15 cellular contexts compared by ENCODE assay signal in the genomic region with DNA sequence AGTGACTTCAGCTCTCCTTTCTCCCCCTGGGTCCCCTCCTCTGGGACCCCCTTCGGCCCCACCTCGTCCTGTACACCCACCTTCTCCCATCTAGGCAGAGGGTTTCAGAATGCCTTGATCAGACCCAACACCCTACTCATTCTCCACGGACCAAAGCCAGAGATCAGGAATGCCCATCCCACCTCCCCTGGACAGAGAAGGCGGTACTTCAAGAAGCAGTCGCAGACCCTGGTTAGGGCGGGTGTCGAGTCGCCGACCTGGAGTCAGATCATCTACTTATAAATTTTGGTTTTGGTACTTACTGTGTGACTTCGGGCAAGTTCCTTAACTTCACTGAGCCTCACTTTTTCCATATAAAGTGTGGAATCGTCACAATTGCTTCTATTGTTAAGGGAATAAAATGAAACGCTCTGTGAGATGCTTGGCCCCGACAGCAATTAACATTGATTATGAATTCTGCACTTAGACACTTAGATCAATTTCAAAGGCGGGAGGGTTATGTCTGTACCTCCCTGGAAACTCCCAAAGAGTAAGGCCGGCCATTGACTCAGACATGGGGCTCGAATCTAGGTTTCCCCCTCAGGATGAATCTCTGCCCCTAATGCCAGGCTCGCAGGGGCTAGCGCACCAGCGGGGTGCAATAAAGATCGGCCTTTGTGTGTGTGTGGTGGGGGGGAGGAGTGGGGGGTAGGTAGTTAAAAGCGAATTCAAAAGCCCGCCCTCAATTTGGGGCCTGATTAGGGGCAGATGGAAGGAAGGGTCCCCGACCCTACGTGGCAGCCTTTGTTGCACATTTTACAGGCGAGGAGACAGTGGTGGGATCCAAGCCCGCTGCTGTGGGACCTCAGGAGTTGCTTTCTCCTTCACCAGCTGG. TPM values are rescaled to one million over a fixed set of nuclear protein-coding genes. Genes with fewer than 3 reads are reported as not detected.
DNase-seq lines count a peak whose midpoint lies in the region; ATAC-seq, FAIRE-seq and TF ChIP-seq lines count a peak whose summit lies in the region.
"Had no signal": no experiment of that assay in that cellular context is flagged by ENCODE, and none has a peak within 500 bp of the region (broad histone marks: within the 10 kb centered on the region; RNA-seq: fewer than 3 reads in every experiment).

No MANE protein-coding gene starts in this region.

- peak overlapping the region; percentile 60 for H3K27ac Mint-ChIP-seq in activated CD4-positive, alpha-beta T cell treated with anti-CD3 and anti-CD28 coated beads, Interleukin-2, amount 10 ng/mL, durations not matched to agents 7 days and 5 days
- H3K27ac Mint-ChIP-seq in activated CD4-positive, alpha-beta T cell treated with anti-CD3 and anti-CD28 coated beads for 36 hours = no peak overlapping the region
- H3K27ac Mint-ChIP-seq in WTC11 = no peak overlapping the region
- H3K27ac Mint-ChIP-seq in activated T-helper 17 cell treated with anti-CD3 and anti-CD28 coated beads, Interleukin-2, amount 50 U/mL, for 72 hours = no peak overlapping the region

- no peak overlapping the region for H3K4me2 ChIP-seq in trophoblast cell (ENCODE audit: low read length)
- H3K4me2 ChIP-seq: PC-9 had no signal

- H3K27ac ChIP-seq in kidney (ENCODE audit: low read depth in 2 of 2, low read length in 2 of 2) (no peak overlapping the region), trophoblast cell (ENCODE audit: low read depth, low read length) (no peak overlapping the region)
- H3K27ac ChIP-seq: C4-2B, PC-9 had no signal

- H3K23ac ChIP-seq in trophoblast cell (ENCODE audit: low read length) = no peak overlapping the region

- H3K9me3 Mint-ChIP-seq in activated CD4-positive, alpha-beta T cell treated with anti-CD3 and anti-CD28 coated beads, Interleukin-2, amount 10 ng/mL, durations not matched to agents 7 days and 5 days = no peaks in the 10 kb centered on the region
- H3K9me3 Mint-ChIP-seq in activated CD4-positive, alpha-beta T cell treated with anti-CD3 and anti-CD28 coated beads for 36 hours (ENCODE audit: low read depth) = no peaks in the 10 kb centered on the region
- no peaks in the 10 kb centered on the region for H3K9me3 Mint-ChIP-seq in WTC11
- H3K9me3 Mint-ChIP-seq in activated T-helper 17 cell treated with anti-CD3 and anti-CD28 coated beads, Interleukin-2, amount 50 U/mL, for 72 hours = no peaks in the 10 kb centered on the region

- WGBS in trophoblast cell (ENCODE audit: extremely low coverage, insufficient coverage, insufficient read length) = no CpG with 5 or more reads among the region's 26 CpGs

- H2BK5ac ChIP-seq in trophoblast cell (ENCODE audit: low read depth, low read length, poor library complexity) = no peak overlapping the region

- peaks cover 77% of the 10 kb centered on the region for H3K27me3 Mint-ChIP-seq in activated CD4-positive, alpha-beta T cell treated with anti-CD3 and anti-CD28 coated beads, Interleukin-2, amount 10 ng/mL, durations not matched to agents 7 days and 5 days
- peaks cover 68% of the 10 kb centered on the region for H3K27me3 Mint-ChIP-seq in activated CD4-positive, alpha-beta T cell treated with anti-CD3 and anti-CD28 coated beads for 36 hours
- H3K27me3 Mint-ChIP-seq in WTC11 (ENCODE audit: low read depth) = no peaks in the 10 kb centered on the region; the same call in 1 of the 2 replicates
- H3K27me3 Mint-ChIP-seq in activated T-helper 17 cell treated with anti-CD3 and anti-CD28 coated beads, Interleukin-2, amount 50 U/mL, for 72 hours = peaks cover 65% of the 10 kb centered on the region

- H3K18ac ChIP-seq in trophoblast cell (ENCODE audit: low read length) = no peak overlapping the region

- peaks cover 60% of the 10 kb centered on the region for H3K27me3 ChIP-seq in trophoblast cell (ENCODE audit: insufficient read depth, low read length)

- H3K79me1 ChIP-seq in trophoblast cell (ENCODE audit: low read length) = peaks cover 25% of the 10 kb centered on the region

- peak overlapping the region; percentile 60 for H4K91ac ChIP-seq in trophoblast cell (ENCODE audit: low read depth, low read length)

- no peak for TF ChIP-seq CTCF in WTC11 (IDR thresholded peaks at IDR 0.05)
- TF ChIP-seq CTCF in kidney (IDR thresholded peaks at IDR 0.05; ENCODE audit: borderline replicate concordance, extremely low read depth, insufficient read depth) = no peak

- H3K4me1 Mint-ChIP-seq in activated CD4-positive, alpha-beta T cell treated with anti-CD3 and anti-CD28 coated beads, Interleukin-2, amount 10 ng/mL, durations not matched to agents 7 days and 5 days = peaks cover 10% of the 10 kb centered on the region
- peaks cover 17% of the 10 kb centered on the region for H3K4me1 Mint-ChIP-seq in activated CD4-positive, alpha-beta T cell treated with anti-CD3 and anti-CD28 coated beads for 36 hours
- peaks cover 55% of the 10 kb centered on the region for H3K4me1 Mint-ChIP-seq in WTC11
- H3K4me1 Mint-ChIP-seq in activated T-helper 17 cell treated with anti-CD3 and anti-CD28 coated beads, Interleukin-2, amount 50 U/mL, for 72 hours = peaks cover 8% of the 10 kb centered on the region

- intact Hi-C loops in activated CD4-positive, alpha-beta T cell treated with anti-CD3 and anti-CD28 coated beads for 36 hours (cut with DNase I, micrococcal nuclease) = loop anchor here (1.0 to 10.0 kb wide), 3 partner anchors 12 to 484 kb away; partner anchors contain the start of gene NSG1 (in 1 of the 2)
- intact Hi-C loops in kidney (cut with DNase I) = no loop called here

- CTCF ChIA-PET in activated CD4-positive, alpha-beta T cell treated with anti-CD3 and anti-CD28 coated beads, Interleukin-2, amount 10 ng/mL, durations not matched to agents 7 days and 5 days (lab: Charles Lee) = no interaction called here
- CTCF ChIA-PET in activated CD4-positive, alpha-beta T cell treated with anti-CD3 and anti-CD28 coated beads for 36 hours (lab: Charles Lee) = no interaction called here
- CTCF ChIA-PET in WTC11 (lab: Charles Lee) = interaction anchor here (0.6 kb wide), 1 partner anchor 191 kb away, joined by 3 read pairs; no protein-coding TSS in a partner anchor

- POLR2A ChIA-PET in activated CD4-positive, alpha-beta T cell treated with anti-CD3 and anti-CD28 coated beads, Interleukin-2, amount 10 ng/mL, durations not matched to agents 7 days and 5 days (lab: Charles Lee) = no interaction called here
- POLR2A ChIA-PET in activated CD4-positive, alpha-beta T cell treated with anti-CD3 and anti-CD28 coated beads for 36 hours (lab: Charles Lee) = no interaction called here
- POLR2A ChIA-PET in WTC11 (lab: Charles Lee) = no interaction called here

- H2AK5ac ChIP-seq in trophoblast cell (ENCODE audit: low read length) = no peak overlapping the region

- H4K8ac ChIP-seq in trophoblast cell (ENCODE audit: low read depth, low read length) = peak overlapping the region; percentile 37

- H3K4ac ChIP-seq in trophoblast cell (ENCODE audit: low read depth, low read length) = no peak overlapping the region

- no peaks in the 10 kb centered on the region for H3K36me3 ChIP-seq in kidney (ENCODE audit: control insufficient read depth in 1 of 2, insufficient read depth in 2 of 2, low read length in 2 of 2)
- no peaks in the 10 kb centered on the region for H3K36me3 ChIP-seq in trophoblast cell (ENCODE audit: control insufficient read depth in 1 of 2, insufficient read depth in 2 of 2, low read length in 2 of 2)

- no peak for FAIRE-seq in kidney (lab: Jason Lieb, UNC)
- FAIRE-seq: A204.1, GM12878 had no signal

- H3K4me3 Mint-ChIP-seq in activated CD4-positive, alpha-beta T cell treated with anti-CD3 and anti-CD28 coated beads, Interleukin-2, amount 10 ng/mL, durations not matched to agents 7 days and 5 days = no peak overlapping the region
- H3K4me3 Mint-ChIP-seq in activated CD4-positive, alpha-beta T cell treated with anti-CD3 and anti-CD28 coated beads for 36 hours = no peak overlapping the region
- 0 out of 2 replicates have a peak overlapping the region, but pooled peaks have one; percentile 29 for H3K4me3 Mint-ChIP-seq in WTC11
- H3K4me3 Mint-ChIP-seq in activated T-helper 17 cell treated with anti-CD3 and anti-CD28 coated beads, Interleukin-2, amount 50 U/mL, for 72 hours = no peak overlapping the region

- H2AFZ ChIP-seq in trophoblast cell (ENCODE audit: insufficient read depth, low read length, poor library complexity) = no peak overlapping the region
- H2AFZ ChIP-seq: PC-9 had no signal

- ATAC-seq in activated CD4-positive, alpha-beta T cell treated with anti-CD3 and anti-CD28 coated beads for 36 hours = no peak
- ATAC-seq in WTC11 = no peak
- no peak for ATAC-seq in activated T-helper 17 cell treated with anti-CD3 and anti-CD28 coated beads, Interleukin-2, amount 50 U/mL, for 72 hours (replicated peaks)
- ATAC-seq: GM12878 had no signal

- H3K9me3 ChIP-seq in kidney (ENCODE audit: control insufficient read depth in 1 of 2, low read length in 2 of 2) = peaks cover 0 to 2% of the 10 kb centered on the region in 2 donors
- no peaks in the 10 kb centered on the region for H3K9me3 ChIP-seq in trophoblast cell (ENCODE audit: insufficient read depth, low read depth, low read length)
- H3K9me3 ChIP-seq: Caco-2 had no signal

- no peaks in the 10 kb centered on the region for H3K36me3 Mint-ChIP-seq in activated CD4-positive, alpha-beta T cell treated with anti-CD3 and anti-CD28 coated beads, Interleukin-2, amount 10 ng/mL, durations not matched to agents 7 days and 5 days (ENCODE audit: low read depth)
- no peaks in the 10 kb centered on the region for H3K36me3 Mint-ChIP-seq in activated CD4-positive, alpha-beta T cell treated with anti-CD3 and anti-CD28 coated beads for 36 hours (ENCODE audit: low read depth)
- peaks cover 5% of the 10 kb centered on the region for H3K36me3 Mint-ChIP-seq in WTC11
- peaks cover 9% of the 10 kb centered on the region for H3K36me3 Mint-ChIP-seq in activated T-helper 17 cell treated with anti-CD3 and anti-CD28 coated beads, Interleukin-2, amount 50 U/mL, for 72 hours (ENCODE audit: low read depth)

- peak overlapping the region; percentile 44 for H2BK120ac ChIP-seq in trophoblast cell (ENCODE audit: insufficient read depth, low read length, poor library complexity)

- no peak for DNase-seq in activated CD4-positive, alpha-beta T cell treated with anti-CD3 and anti-CD28 coated beads, Interleukin-2, amount 10 ng/mL, durations not matched to agents 7 days and 5 days
- no peak for DNase-seq in activated CD4-positive, alpha-beta T cell treated with anti-CD3 and anti-CD28 coated beads for 36 hours
- DNase-seq in WTC11 (ENCODE audit: low spot score) (no peak), kidney (peak; percentile 22), trophoblast cell (no peak), NCI-H1105 (lab: John Stamatoyannopoulos, UW) (no peak)
- no peak for DNase-seq in activated naive CD4-positive, alpha-beta T cell treated with Interleukin-2 at 50 U/mL for 16 hours
- DNase-seq: Caco-2, NCI-H1436 treated with DMSO at 0.1 percent for 48 hours, NCI-H345, PC-9 had no signal

- no peak overlapping the region for H3K4me3 ChIP-seq in kidney (ENCODE audit: low read length in 2 of 2)
- no peak overlapping the region for H3K4me3 ChIP-seq in trophoblast cell (ENCODE audit: low read depth, low read length)
- H3K4me3 ChIP-seq: GM12878, PC-9 had no signal

- no peaks in the 10 kb centered on the region for H3K79me2 ChIP-seq in trophoblast cell (ENCODE audit: control insufficient read depth, insufficient read depth, low read length, poor library complexity)

- H3K4me1 ChIP-seq in kidney (ENCODE audit: control insufficient read depth in 1 of 2, insufficient read depth in 1 of 2, low read depth in 1 of 2, low read length in 2 of 2) = peaks cover 0 to 15% of the 10 kb centered on the region in 2 donors
- peaks cover 33 to 51% of the 10 kb centered on the region in 2 experiments for H3K4me1 ChIP-seq in trophoblast cell (ENCODE audit: control insufficient read depth in 1 of 2, insufficient read depth in 2 of 2, low read length in 2 of 2)
- H3K4me1 ChIP-seq: Caco-2 had no signal

- H3K9ac ChIP-seq in kidney (ENCODE audit: low read length in 2 of 2) (no peak overlapping the region), trophoblast cell (ENCODE audit: low read length) (no peak overlapping the region)

- no peak overlapping the region for H3K14ac ChIP-seq in trophoblast cell (ENCODE audit: low read length)

- H2BK12ac ChIP-seq in trophoblast cell (ENCODE audit: low read length) = peak overlapping the region; percentile 20

- no peak overlapping the region for H4K12ac ChIP-seq in trophoblast cell (ENCODE audit: low read depth, low read length)

RNA-seq across cellular contexts. Expression of gene MSX1, which starts 9.3 kb away (rescaled TPM):
- not detected for total RNA-seq in activated CD4-positive, alpha-beta T cell treated with anti-CD3 and anti-CD28 coated beads, Interleukin-2, amount 10 ng/mL, durations not matched to agents 7 days and 5 days
- under 1 TPM in 1 of 2 experiments, not detected in 1; 0.09 TPM for total RNA-seq in activated CD4-positive, alpha-beta T cell treated with anti-CD3 and anti-CD28 coated beads for 36 hours
- total RNA-seq in WTC11 (2021) (0.28 to 0.62 TPM (median 0.41 TPM) in 3 replicates), kidney (2.3 TPM)
- polyA plus RNA-seq in kidney (ENCODE audit: insufficient read depth, low read depth, low replicate concordance) = 3.0 TPM
- polyA plus RNA-seq in trophoblast cell (2013) = 62.1 and 63.6 TPM in 2 replicates
- not detected for total RNA-seq in activated T-helper 17 cell treated with anti-CD3 and anti-CD28 coated beads, Interleukin-2, amount 50 U/mL, for 72 hours
- total RNA-seq: PC-9 had no signal
